ENCODE assay signal across 10 cellular contexts in the genomic region with DNA sequence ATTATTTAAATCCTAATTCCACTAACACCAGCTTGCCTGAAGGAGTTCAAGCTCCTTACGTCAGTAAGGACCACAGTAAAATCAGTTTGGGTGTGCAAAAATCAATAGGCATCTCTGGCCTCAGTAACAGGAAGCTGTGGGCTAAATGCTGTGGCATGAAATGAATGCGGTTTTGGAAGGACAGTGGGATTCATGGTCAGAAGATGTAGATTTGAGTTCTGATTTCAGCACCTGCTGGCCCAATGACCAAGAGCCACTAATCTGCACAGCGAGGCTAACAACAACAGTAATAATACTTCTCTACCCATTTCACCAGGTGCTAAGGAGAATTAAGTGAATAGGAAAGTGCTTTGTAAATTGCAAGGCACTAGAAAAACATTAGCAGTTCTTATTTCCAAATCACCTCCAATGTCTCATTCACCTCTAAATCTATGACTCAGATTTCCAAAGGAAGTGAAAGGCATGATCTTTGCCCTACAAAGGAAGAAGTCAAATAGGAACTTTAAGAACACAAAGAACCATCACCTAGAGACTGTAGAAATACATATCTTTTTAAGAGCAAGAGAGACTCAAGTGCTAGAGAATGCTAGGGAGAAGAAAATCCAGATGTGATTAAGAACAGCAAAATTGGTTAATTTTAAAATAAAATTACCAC.
DNase-seq lines count a peak whose midpoint lies in the region; ATAC-seq, FAIRE-seq and TF ChIP-seq lines count a peak whose summit lies in the region.
"Had no signal": no experiment of that assay in that cellular context is flagged by ENCODE, and none has a peak within 500 bp of the region (broad histone marks: within the 10 kb centered on the region; RNA-seq: fewer than 3 reads in every experiment).

No MANE protein-coding gene starts in this region.

- H3K4me1 ChIP-seq in Karpas-422 (ENCODE audit: low read length) (peaks cover 93% of the 10 kb centered on the region), neutrophil (ENCODE audit: control insufficient read depth in 1 of 2, insufficient read depth in 1 of 2, low read depth in 1 of 2, low read length in 1 of 2) (peaks cover 39 to 51% of the 10 kb centered on the region in 2 experiments)

- intact Hi-C loops in activated T-helper 2 cell treated with anti-CD3 and anti-CD28 coated beads, Interferon-gamma antibody, Interleukin-2, Interleukin-4, amounts not matched to agents 10 μg/mL and 5 μg/mL and 100 μg/mL, durations not matched to agents 14 hours and 24 hours and 36 hours (cut with micrococcal nuclease) = loop anchor here (1.0 to 5.0 kb wide), 4 partner anchors 7 to 294 kb away; no protein-coding TSS in a partner anchor

- no peak for TF ChIP-seq POLR2A in GM12891 (IDR thresholded peaks at IDR 0.05; ENCODE audit: low read depth, low read length)

- H3K9ac ChIP-seq in Karpas-422 (ENCODE audit: low read length) = peak overlapping the region; percentile 9; the same call in 1 of the 2 replicates

- H3K4me1 Mint-ChIP-seq in activated T-helper 2 cell treated with anti-CD3 and anti-CD28 coated beads, Interferon-gamma antibody, Interleukin-2, Interleukin-4, amounts not matched to agents 10 μg/mL and 5 μg/mL and 100 μg/mL, durations not matched to agents 14 hours and 24 hours and 36 hours (ENCODE audit: low read depth) = peaks cover 77% of the 10 kb centered on the region

- H3K4me3 Mint-ChIP-seq in activated T-helper 2 cell treated with anti-CD3 and anti-CD28 coated beads, Interferon-gamma antibody, Interleukin-2, Interleukin-4, amounts not matched to agents 10 μg/mL and 5 μg/mL and 100 μg/mL, durations not matched to agents 14 hours and 24 hours and 36 hours (ENCODE audit: low read depth) = no peak overlapping the region

- H3K9me3 Mint-ChIP-seq in activated T-helper 2 cell treated with anti-CD3 and anti-CD28 coated beads, Interferon-gamma antibody, Interleukin-2, Interleukin-4, amounts not matched to agents 10 μg/mL and 5 μg/mL and 100 μg/mL, durations not matched to agents 14 hours and 24 hours and 36 hours = no peaks in the 10 kb centered on the region

- no peak overlapping the region for H2AFZ ChIP-seq in Karpas-422 (ENCODE audit: low read length)

- ATAC-seq in HG02981 (IDR thresholded peaks at IDR 0.05; ENCODE audit: unreplicated experiment) = no peak
- no peak for ATAC-seq in GM21619 (IDR thresholded peaks at IDR 0.05; ENCODE audit: unreplicated experiment)
- ATAC-seq: K562 had no signal

- H3K27me3 ChIP-seq in Karpas-422 (ENCODE audit: low read length) = no peaks in the 10 kb centered on the region
- no peaks in the 10 kb centered on the region for H3K27me3 ChIP-seq in neutrophil

- peak; percentile 68 for FAIRE-seq in GM12891 (lab: Jason Lieb, UNC)
- FAIRE-seq: K562 had no signal

- no peaks in the 10 kb centered on the region for H3K27me3 Mint-ChIP-seq in activated T-helper 2 cell treated with anti-CD3 and anti-CD28 coated beads, Interferon-gamma antibody, Interleukin-2, Interleukin-4, amounts not matched to agents 10 μg/mL and 5 μg/mL and 100 μg/mL, durations not matched to agents 14 hours and 24 hours and 36 hours (ENCODE audit: low read depth)

- no peaks in the 10 kb centered on the region for H4K20me1 ChIP-seq in Karpas-422 (ENCODE audit: insufficient read depth, low read depth, low read length)

- H3K36me3 Mint-ChIP-seq in activated T-helper 2 cell treated with anti-CD3 and anti-CD28 coated beads, Interferon-gamma antibody, Interleukin-2, Interleukin-4, amounts not matched to agents 10 μg/mL and 5 μg/mL and 100 μg/mL, durations not matched to agents 14 hours and 24 hours and 36 hours (ENCODE audit: low read depth) = peaks cover 67% of the 10 kb centered on the region

- no peak overlapping the region for H3K4me3 ChIP-seq in Karpas-422 (ENCODE audit: low read length)
- peak overlapping the region in 1 of 2 experiments; percentile 1 for H3K4me3 ChIP-seq in neutrophil (ENCODE audit: low read depth in 1 of 2, low read length in 1 of 2)
- H3K4me3 ChIP-seq: K562 had no signal

- no peaks in the 10 kb centered on the region for H3K9me2 ChIP-seq in Karpas-422 (replicated peaks; ENCODE audit: insufficient read depth, low read length)

- peaks cover 69% of the 10 kb centered on the region for H3K79me2 ChIP-seq in Karpas-422 (ENCODE audit: low read length)

- H3K27ac ChIP-seq in Karpas-422 (ENCODE audit: low read length) (peak overlapping the region; percentile 80), neutrophil (peak overlapping the region; percentile 62)
- H3K27ac ChIP-seq: WERI-Rb-1 had no signal

- H3K4me2 ChIP-seq in Karpas-422 (ENCODE audit: low read depth, low read length, poor library complexity, severe bottlenecking) = peak overlapping the region; percentile 40

- H3K9me3 ChIP-seq in Karpas-422 (ENCODE audit: low read length) (no peaks in the 10 kb centered on the region), neutrophil (no peaks in the 10 kb centered on the region)

- no peak for TF ChIP-seq CTCF in neutrophil (IDR thresholded peaks at IDR 0.05)

- DNase-seq in GM12891 (ENCODE audit: insufficient read length, low spot score) (no peak), Karpas-422 (no peak), NCI-H226 (no peak)
- DNase-seq in activated T-helper 2 cell treated with anti-CD3 and anti-CD28 coated beads, Interferon-gamma antibody, Interleukin-2, Interleukin-4, amounts not matched to agents 10 μg/mL and 5 μg/mL and 100 μg/mL, durations not matched to agents 14 hours and 24 hours and 36 hours (ENCODE audit: low spot score) = no peak
- DNase-seq: NCI-H69, WERI-Rb-1 had no signal

- 0 out of 2 replicates have a peak, but pooled peaks cover 7% of the 10 kb centered on the region for H3K36me3 ChIP-seq in Karpas-422 (ENCODE audit: insufficient read depth, low read length)
- peaks cover 18% of the 10 kb centered on the region for H3K36me3 ChIP-seq in neutrophil
- H3K36me3 ChIP-seq: WERI-Rb-1 had no signal

- peak overlapping the region; percentile 64 for H3K27ac Mint-ChIP-seq in activated T-helper 2 cell treated with anti-CD3 and anti-CD28 coated beads, Interferon-gamma antibody, Interleukin-2, Interleukin-4, amounts not matched to agents 10 μg/mL and 5 μg/mL and 100 μg/mL, durations not matched to agents 14 hours and 24 hours and 36 hours

TF ChIP-seq in GM12891, 5 proteins besides CTCF, POLR2A, EP300 and RAD21:
- TF ChIP-seq SPI1 (IDR thresholded peaks at IDR 0.05; ENCODE audit: low read depth, low read length) = 0 out of 2 replicates have a peak, but pooled peaks have one; percentile 50
- no peak for TF ChIP-seq POU2F2 (IDR thresholded peaks at IDR 0.05; ENCODE audit: low read depth, low read length)
TF ChIP-seq in GM12891: peak in this region for 1.
